8 cellular contexts compared by ENCODE assay signal in genomic region chr16:84616515-84616914, GRCh38. TPM values are rescaled to one million over a fixed set of nuclear protein-coding genes. Genes with fewer than 3 reads are reported as not detected.
DNase-seq lines count a peak whose midpoint lies in the region; ATAC-seq and TF ChIP-seq lines count a peak whose summit lies in the region.

No MANE protein-coding gene starts in this region.

- peaks cover 49% of the 10 kb centered on the region for H3K4me1 Mint-ChIP-seq in activated T-helper 2 cell treated with anti-CD3 and anti-CD28 coated beads, Interferon-gamma antibody, Interleukin-2, Interleukin-4, amounts not matched to agents 10 μg/mL and 5 μg/mL and 100 μg/mL, durations not matched to agents 14 hours and 24 hours and 36 hours (ENCODE audit: low read depth)

- no peak overlapping the region for H2AFZ ChIP-seq in ACC112 (ENCODE audit: low read length, unreplicated experiment)

- TF ChIP-seq CTCF in kidney epithelial cell (IDR thresholded peaks at IDR 0.05; ENCODE audit: insufficient read depth, low read length, poor library complexity, severe bottlenecking) (no peak), tibial artery (IDR thresholded peaks at IDR 0.05) (no peak)

- no peaks in the 10 kb centered on the region for H3K9me3 Mint-ChIP-seq in activated T-helper 2 cell treated with anti-CD3 and anti-CD28 coated beads, Interferon-gamma antibody, Interleukin-2, Interleukin-4, amounts not matched to agents 10 μg/mL and 5 μg/mL and 100 μg/mL, durations not matched to agents 14 hours and 24 hours and 36 hours

- DNase-seq in HAP-1 (ENCODE audit: low spot score in 2 of 2) (peak in 1 of 2 experiments; percentile 40), kidney epithelial cell (ENCODE audit: low read depth) (no peak), tibial artery (no peak)
- DNase-seq in activated T-helper 2 cell treated with anti-CD3 and anti-CD28 coated beads, Interferon-gamma antibody, Interleukin-2, Interleukin-4, amounts not matched to agents 10 μg/mL and 5 μg/mL and 100 μg/mL, durations not matched to agents 14 hours and 24 hours and 36 hours (ENCODE audit: low spot score): no peak

- H3K36me3 Mint-ChIP-seq in activated T-helper 2 cell treated with anti-CD3 and anti-CD28 coated beads, Interferon-gamma antibody, Interleukin-2, Interleukin-4, amounts not matched to agents 10 μg/mL and 5 μg/mL and 100 μg/mL, durations not matched to agents 14 hours and 24 hours and 36 hours (ENCODE audit: low read depth): peaks cover 53% of the 10 kb centered on the region

- H3K27ac ChIP-seq in ACC112 (ENCODE audit: low read depth, low read length) (no peak overlapping the region), tibial artery (no peak overlapping the region)

- H3K4me3 ChIP-seq in ACC112 (ENCODE audit: low read depth, low read length) (peak overlapping the region; percentile 94), HAP-1 (peak overlapping the region; percentile 68), kidney epithelial cell (ENCODE audit: low read depth, low read length) (peak overlapping the region; percentile 91), tibial artery (peak overlapping the region; percentile 59 to 80)

- H3K4me1 ChIP-seq in ACC112 (ENCODE audit: control insufficient read depth, insufficient read depth, low read length, unreplicated experiment): peaks cover 47% of the 10 kb centered on the region
- H3K4me1 ChIP-seq in HAP-1: peaks cover 7% of the 10 kb centered on the region
- H3K4me1 ChIP-seq in tibial artery: peaks cover 0 to 27% (median 22%) of the 10 kb centered on the region in 4 donors

- H3K36me3 ChIP-seq in ACC112 (ENCODE audit: insufficient read depth, low read length) (peaks cover 7% of the 10 kb centered on the region), HAP-1 (replicated peaks) (no peaks in the 10 kb centered on the region), kidney epithelial cell (ENCODE audit: control insufficient read depth, insufficient read depth, low read length) (peaks cover 2% of the 10 kb centered on the region), tibial artery (no peaks in the 10 kb centered on the region)

- H3K27ac Mint-ChIP-seq in activated T-helper 2 cell treated with anti-CD3 and anti-CD28 coated beads, Interferon-gamma antibody, Interleukin-2, Interleukin-4, amounts not matched to agents 10 μg/mL and 5 μg/mL and 100 μg/mL, durations not matched to agents 14 hours and 24 hours and 36 hours: peak overlapping the region; percentile 76

- H3K27me3 Mint-ChIP-seq in activated T-helper 2 cell treated with anti-CD3 and anti-CD28 coated beads, Interferon-gamma antibody, Interleukin-2, Interleukin-4, amounts not matched to agents 10 μg/mL and 5 μg/mL and 100 μg/mL, durations not matched to agents 14 hours and 24 hours and 36 hours (ENCODE audit: low read depth): peaks cover 6% of the 10 kb centered on the region

- intact Hi-C loops in activated T-helper 2 cell treated with anti-CD3 and anti-CD28 coated beads, Interferon-gamma antibody, Interleukin-2, Interleukin-4, amounts not matched to agents 10 μg/mL and 5 μg/mL and 100 μg/mL, durations not matched to agents 14 hours and 24 hours and 36 hours (cut with micrococcal nuclease): loop anchor here (1.0 to 5.0 kb wide), 2 partner anchors 8 to 411 kb away; partner anchors contain the start of gene KIAA0513
- intact Hi-C loops in tibial artery (cut with DNase I; ENCODE audit: low total_unique reads): no loop called here

- H3K4me3 Mint-ChIP-seq in activated T-helper 2 cell treated with anti-CD3 and anti-CD28 coated beads, Interferon-gamma antibody, Interleukin-2, Interleukin-4, amounts not matched to agents 10 μg/mL and 5 μg/mL and 100 μg/mL, durations not matched to agents 14 hours and 24 hours and 36 hours (ENCODE audit: low read depth): peak overlapping the region; percentile 92

- ATAC-seq in HG02973 (IDR thresholded peaks at IDR 0.05; ENCODE audit: unreplicated experiment) (no peak), esophagus mucosa (no peak), GM18868 (IDR thresholded peaks at IDR 0.05; ENCODE audit: unreplicated experiment) (no peak)

- H3K27me3 ChIP-seq in ACC112 (ENCODE audit: insufficient read depth, low read length) (no peaks in the 10 kb centered on the region), HAP-1 (ENCODE audit: low read depth) (no peaks in the 10 kb centered on the region), kidney epithelial cell (ENCODE audit: control insufficient read depth, insufficient read depth, low read length) (no peaks in the 10 kb centered on the region), tibial artery (no peaks in the 10 kb centered on the region)

- H3K9me3 ChIP-seq in HAP-1 (no peaks in the 10 kb centered on the region), tibial artery (no peaks in the 10 kb centered on the region)

- peaks cover 62% of the 10 kb centered on the region for H3K79me2 ChIP-seq in ACC112 (ENCODE audit: control insufficient read depth, insufficient read depth, low read length, unreplicated experiment)

- in situ Hi-C loops in HAP-1 (cut with MboI; ENCODE audit: low sequenced_read_pairs): no loop called here

RNA-seq across cellular contexts. Expression of gene COTL1, which starts 1.4 kb away (rescaled TPM):
- total RNA-seq in activated T-helper 2 cell treated with anti-CD3 and anti-CD28 coated beads, Interferon-gamma antibody, Interleukin-2, Interleukin-4, amounts not matched to agents 10 μg/mL and 5 μg/mL and 100 μg/mL, durations not matched to agents 14 hours and 24 hours and 36 hours: 478 and 483 TPM in 2 replicates
- 210 TPM in 2 replicates for total RNA-seq in kidney epithelial cell
- total RNA-seq in esophagus mucosa: 16.3 TPM

RNA-seq across cellular contexts. Expression of gene KLHL36, which starts 31.8 kb away (rescaled TPM):
- 57.7 and 59.6 TPM in 2 replicates for total RNA-seq in activated T-helper 2 cell treated with anti-CD3 and anti-CD28 coated beads, Interferon-gamma antibody, Interleukin-2, Interleukin-4, amounts not matched to agents 10 μg/mL and 5 μg/mL and 100 μg/mL, durations not matched to agents 14 hours and 24 hours and 36 hours
- total RNA-seq in kidney epithelial cell (78.5 and 105 TPM in 2 replicates), esophagus mucosa (26.3 TPM)

Comparison
In these comparisons a context has a peak if more than half of its experiments do, and no peak if none do; other contexts are left out.
1. RNA of gene COTL1, which starts 1.4 kb away (total RNA-seq): 478 to 483 TPM in activated T-helper 2 cell treated with anti-CD3 and anti-CD28 coated beads, Interferon-gamma antibody, Interleukin-2, Interleukin-4, amounts not matched to agents 10 μg/mL and 5 μg/mL and 100 μg/mL, durations not matched to agents 14 hours and 24 hours and 36 hours and 210 TPM in kidney epithelial cell; 16.3 TPM in esophagus mucosa (single experiment); every median in the first group is over 10 times any median in the second.
2. Peak in every context shown above with its lines, with median percentiles within 50 percentile points of each other: H3K4me3 ChIP-seq.